Comparison of ENCODE assay signal across 21 cellular contexts in the genomic region with DNA sequence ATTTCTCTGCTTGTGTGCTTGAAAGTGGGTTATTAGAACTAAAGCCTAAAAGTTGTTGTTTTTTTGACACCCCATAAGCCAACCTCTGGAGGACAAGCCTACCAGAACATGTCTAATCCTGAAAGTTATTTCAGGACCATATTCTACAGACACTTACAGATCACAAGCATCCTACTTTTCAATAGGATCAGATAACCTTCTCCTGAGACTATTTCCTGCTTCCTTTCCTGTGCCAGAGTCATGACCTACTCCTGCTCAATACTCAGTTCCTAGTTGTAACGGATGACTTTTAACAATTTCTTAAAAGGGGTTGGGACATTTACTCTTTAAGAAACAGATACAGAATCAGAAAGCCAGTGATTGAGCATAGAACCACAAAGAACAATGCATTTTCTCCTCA. TPM values are rescaled to one million over a fixed set of nuclear protein-coding genes. Genes with fewer than 3 reads are reported as not detected.
"Had no signal": no experiment of that assay in that cellular context is flagged by ENCODE, and none has a peak within 500 bp of the region (broad histone marks: within the 10 kb centered on the region; RNA-seq: fewer than 3 reads in every experiment).

No MANE protein-coding gene starts in this region.

- H3K27ac ChIP-seq: hepatocyte, left lung, lower lobe of right lung, neutrophil, parathyroid adenoma, right lobe of liver, thoracic aorta, tibial nerve, upper lobe of left lung had no signal

- H3K4me3 ChIP-seq: hepatocyte, left lung, lower lobe of right lung, right lobe of liver, tibial nerve, upper lobe of left lung had no signal

- H3K27ac Mint-ChIP-seq: dendritic cell treated with granulocyte-macrophage colony-stimulating factor and Interleukin-4, amounts not matched to agents 40 ng/mL and 50 ng/mL, for 4 days; naive B cell; natural killer cell treated with Interleukin-12 subunit alpha and Interleukin-12 subunit beta and Interleukin-15 and Interleukin-18, amount 100 ng/mL, for 72 hours; progenitor cell of endocrine pancreas; stimulated activated naive B cell treated with anti-CD40 and anti-IgM and Interleukin-4, amounts not matched to agents 10 μg/mL and 1 μg/mL and 100 μg/mL, for 72 hours; stimulated activated naive CD8-positive, alpha-beta T cell treated with anti-CD3 and anti-CD28 coated beads, Interleukin-15, Interleukin-2, amounts not matched to agents 100 ng/mL and 50 ng/mL, for 24 hours had no signal

- H3K9me3 ChIP-seq: left lung, lower lobe of right lung, neutrophil, right lobe of liver, thoracic aorta, tibial nerve, upper lobe of left lung had no signal

- H3K36me3 Mint-ChIP-seq: naive B cell; natural killer cell treated with Interleukin-12 subunit alpha and Interleukin-12 subunit beta and Interleukin-15 and Interleukin-18, amount 100 ng/mL, for 72 hours; stimulated activated naive B cell treated with anti-CD40 and anti-IgM and Interleukin-4, amounts not matched to agents 10 μg/mL and 1 μg/mL and 100 μg/mL, for 72 hours had no signal

- H3K27me3 ChIP-seq: hepatocyte, right lobe of liver, tibial nerve, upper lobe of left lung had no signal

- H3K4me1 Mint-ChIP-seq: naive B cell, neural crest cell had no signal

- ATAC-seq: left lung; lower lobe of right lung; natural killer cell treated with Interleukin-12 subunit alpha and Interleukin-12 subunit beta and Interleukin-15 and Interleukin-18, amount 100 ng/mL, for 72 hours; stimulated activated naive B cell treated with anti-CD40 and anti-IgM and Interleukin-4, amounts not matched to agents 10 μg/mL and 1 μg/mL and 100 μg/mL, for 72 hours had no signal

- DNase-seq: effector memory CD4-positive, alpha-beta T cell; kidney; left lung; lower lobe of right lung; naive B cell; right lobe of liver; small intestine; stimulated activated CD4-positive, alpha-beta T cell treated with anti-CD3 and anti-CD28 coated beads, Interleukin-15, amount 100 ng/mL, for 24 hours; stimulated activated CD4-positive, alpha-beta T cell treated with anti-CD3 and anti-CD28 coated beads, Interleukin-2, amount 100 ng/mL, for 48 hours; stimulated activated naive B cell treated with anti-CD40 and anti-IgM and Interleukin-4, amounts not matched to agents 10 μg/mL and 1 μg/mL and 100 μg/mL, for 72 hours; upper lobe of left lung had no signal

- H3K36me3 ChIP-seq: left lung, lower lobe of right lung, neutrophil, right lobe of liver, thoracic aorta, tibial nerve, upper lobe of left lung had no signal

- H3K9me3 Mint-ChIP-seq: dendritic cell treated with granulocyte-macrophage colony-stimulating factor and Interleukin-4, amounts not matched to agents 40 ng/mL and 50 ng/mL, for 4 days; naive B cell; natural killer cell treated with Interleukin-12 subunit alpha and Interleukin-12 subunit beta and Interleukin-15 and Interleukin-18, amount 100 ng/mL, for 72 hours; neural crest cell; stimulated activated naive B cell treated with anti-CD40 and anti-IgM and Interleukin-4, amounts not matched to agents 10 μg/mL and 1 μg/mL and 100 μg/mL, for 72 hours; stimulated activated naive CD8-positive, alpha-beta T cell treated with anti-CD3 and anti-CD28 coated beads, Interleukin-15, Interleukin-2, amounts not matched to agents 100 ng/mL and 50 ng/mL, for 24 hours had no signal

- H3K4me1 ChIP-seq: parathyroid adenoma, right lobe of liver had no signal

- H3K4me3 Mint-ChIP-seq: dendritic cell treated with granulocyte-macrophage colony-stimulating factor and Interleukin-4, amounts not matched to agents 40 ng/mL and 50 ng/mL, for 4 days; naive B cell; natural killer cell treated with Interleukin-12 subunit alpha and Interleukin-12 subunit beta and Interleukin-15 and Interleukin-18, amount 100 ng/mL, for 72 hours; neural crest cell; stimulated activated naive B cell treated with anti-CD40 and anti-IgM and Interleukin-4, amounts not matched to agents 10 μg/mL and 1 μg/mL and 100 μg/mL, for 72 hours; stimulated activated naive CD8-positive, alpha-beta T cell treated with anti-CD3 and anti-CD28 coated beads, Interleukin-15, Interleukin-2, amounts not matched to agents 100 ng/mL and 50 ng/mL, for 24 hours had no signal

RNA-seq across cellular contexts. Expression of a gene that starts 5.3 kb away (rescaled TPM):
- total RNA-seq: natural killer cell treated with Interleukin-12 subunit alpha and Interleukin-12 subunit beta and Interleukin-15 and Interleukin-18, amount 100 ng/mL, for 72 hours had no signal
